1 cellular context compared by ENCODE assay signal in the genomic region with DNA sequence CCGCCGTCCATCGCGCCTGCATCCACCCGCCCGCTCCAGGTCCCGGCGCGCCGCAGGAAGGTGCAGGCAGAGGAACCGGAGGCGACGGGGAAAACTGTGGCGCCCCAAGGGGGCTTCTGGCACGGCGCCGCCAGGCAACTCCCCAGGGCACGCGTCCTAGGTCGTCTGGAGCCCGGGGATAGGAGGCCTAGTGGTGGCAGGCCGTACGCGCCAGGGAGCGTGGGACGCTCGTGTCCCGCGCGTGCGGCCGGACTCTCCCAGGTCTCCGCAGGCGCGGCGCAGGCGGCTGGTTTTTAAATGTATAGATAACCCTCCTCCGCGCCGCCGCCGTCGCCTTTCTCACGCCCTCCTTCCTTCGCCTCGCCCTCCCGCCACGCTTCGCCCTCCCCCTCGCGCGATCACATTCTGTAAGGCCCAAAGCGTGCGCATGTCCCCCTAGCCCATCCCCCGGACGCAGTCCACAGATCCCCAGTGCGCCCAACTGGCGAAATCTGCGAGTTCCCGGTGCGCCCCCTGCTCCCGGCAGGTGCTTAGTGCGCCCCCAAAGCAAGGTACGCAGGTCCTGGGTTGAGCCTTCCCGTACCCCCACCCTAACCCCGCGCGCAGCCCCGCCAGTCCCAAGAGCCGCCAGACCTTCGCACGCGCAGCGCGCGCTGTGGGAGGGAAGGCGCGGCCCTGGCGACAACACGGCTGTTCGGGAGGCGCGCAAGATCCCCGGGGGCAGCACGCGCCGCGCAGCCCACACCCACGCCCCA.
TF ChIP-seq lines count a peak whose summit lies in the region.

Gene ASCL2, minus strand, starts transcription at position 267 of the 755 bp plus-strand sequence. Its CDS starts 256 bp downstream, at position 11.

TF ChIP-seq in K562, 482 proteins besides CTCF, POLR2A, EP300 and RAD21 (continued from another document):
- TF ChIP-seq, protein P1, sequence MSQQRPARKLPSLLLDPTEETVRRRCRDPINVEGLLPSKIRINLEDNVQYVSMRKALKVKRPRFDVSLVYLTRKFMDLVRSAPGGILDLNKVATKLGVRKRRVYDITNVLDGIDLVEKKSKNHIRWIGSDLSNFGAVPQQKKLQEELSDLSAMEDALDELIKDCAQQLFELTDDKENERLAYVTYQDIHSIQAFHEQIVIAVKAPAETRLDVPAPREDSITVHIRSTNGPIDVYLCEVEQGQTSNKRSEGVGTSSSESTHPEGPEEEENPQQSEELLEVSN (IDR thresholded peaks at IDR 0.05; ENCODE audit: borderline replicate concordance in 1 of 2, extremely low read depth in 1 of 2, insufficient read depth in 1 of 2, insufficient read length in 1 of 2, low read depth in 1 of 2, low read length in 1 of 2, poor library complexity in 1 of 2, severe bottlenecking in 1 of 2): peak in 1 of 2 experiments; percentile 65
- no peak for TF ChIP-seq CREB1 (IDR thresholded peaks at IDR 0.05)
- TF ChIP-seq CREB1 (CRISPR knock-in tag; IDR thresholded peaks at IDR 0.05): 0 out of 2 replicates have a peak, but pooled peaks have one; percentile 11
- no peak for TF ChIP-seq TCFL5 (CRISPR knock-in tag; conservative IDR thresholded peaks at IDR 0.05)
- peak; percentile 12; the same call in 1 of the 2 replicates for TF ChIP-seq ZBTB7A (IDR thresholded peaks at IDR 0.05; ENCODE audit: borderline replicate concordance, control insufficient read depth, low read depth, low read length)
